ENCODE assay signal across 8 cellular contexts in genomic region chr1:92485374-92486250, GRCh38. TPM values are rescaled to one million over a fixed set of nuclear protein-coding genes. Genes with fewer than 3 reads are reported as not detected.
DNase-seq lines count a peak whose midpoint lies in the region; ATAC-seq lines count a peak whose summit lies in the region.

No MANE protein-coding gene starts in this region.

- no peaks in the 10 kb centered on the region for H3K9me3 Mint-ChIP-seq in activated naive CD8-positive, alpha-beta T cell (ENCODE audit: low read depth)

- peak overlapping the region; percentile 98 for H3K4me3 Mint-ChIP-seq in activated naive CD8-positive, alpha-beta T cell

- H3K27me3 Mint-ChIP-seq in activated naive CD8-positive, alpha-beta T cell = no peaks in the 10 kb centered on the region

- DNase-seq in EL (peak; percentile 41), SKM-1 treated with dmso at 0.1 percent for 144 hours (lab: John Stamatoyannopoulos, UW; ENCODE audit: unreplicated experiment) (peak; percentile 85), C1 segment of cervical spinal cord (lab: John Stamatoyannopoulos, UW) (no peak)
- peak; percentile 92 for DNase-seq in Jurkat, Clone E6-1 (ENCODE audit: low read depth, low spot score)
- DNase-seq in stimulated activated CD4-positive, alpha-beta T cell treated with anti-CD3 and anti-CD28 coated beads, Interleukin-1b, Interleukin-23, amount 100 ng/mL, for 24 hours (ENCODE audit: low read depth in 4 of 4, low spot score in 1 of 4) = peak; percentile 65 to 89 (median 76)

- H3K9me3 ChIP-seq in iPS-18c (ENCODE audit: control insufficient read depth, insufficient read depth, low read length) = peaks cover 6% of the 10 kb centered on the region

- peaks cover 15% of the 10 kb centered on the region for H3K36me3 Mint-ChIP-seq in activated naive CD8-positive, alpha-beta T cell

- H3K4me3 ChIP-seq in Jurkat, Clone E6-1 (ENCODE audit: low read length) = peak overlapping the region; percentile 70
- peak overlapping the region; percentile 56; the same call in 1 of the 2 replicates for H3K4me3 ChIP-seq in iPS-18c (ENCODE audit: insufficient read depth, low read depth, low read length)

- H3K27ac Mint-ChIP-seq in activated naive CD8-positive, alpha-beta T cell = peak overlapping the region; percentile 98

- peaks cover 32% of the 10 kb centered on the region for H3K4me1 Mint-ChIP-seq in activated naive CD8-positive, alpha-beta T cell (ENCODE audit: low read depth)

- peak; percentile 49 for ATAC-seq in GM21529 (IDR thresholded peaks at IDR 0.05; ENCODE audit: unreplicated experiment)

RNA-seq across cellular contexts. Expression of gene GFI1, which starts 1.1 kb away (rescaled TPM):
- 16.7 TPM for polyA plus RNA-seq in Jurkat, Clone E6-1 (2012; ENCODE audit: insufficient read depth, insufficient read length)

Comparison
In these comparisons a context has a peak if more than half of its experiments do, and no peak if none do; other contexts are left out.
1. DNase-seq: peak in EL (single experiment), Jurkat, Clone E6-1 (single experiment), SKM-1 treated with dmso at 0.1 percent for 144 hours (single experiment) and stimulated activated CD4-positive, alpha-beta T cell treated with anti-CD3 and anti-CD28 coated beads, Interleukin-1b, Interleukin-23, amount 100 ng/mL, for 24 hours (4 of 4); none in C1 segment of cervical spinal cord (0 of 14).